In genomic region chr5:116272281-116272941, GRCh38 we compare ENCODE assay signal across 15 cellular contexts.
DNase-seq lines count a peak whose midpoint lies in the region; ATAC-seq and TF ChIP-seq lines count a peak whose summit lies in the region.
"Had no signal": no experiment of that assay in that cellular context is flagged by ENCODE, and none has a peak within 500 bp of the region (broad histone marks: within the 10 kb centered on the region; RNA-seq: fewer than 3 reads in every experiment).

No MANE protein-coding gene starts in this region.

- H3K4me3 ChIP-seq in left ventricle myocardium inferior (no peak overlapping the region), fibroblast of pulmonary artery (replicated peaks; ENCODE audit: low read depth, low read length) (no peak overlapping the region)
- H3K4me3 ChIP-seq in effector memory CD4-positive, alpha-beta T cell (ENCODE audit: insufficient read depth, low read depth, low read length, poor library complexity, severe bottlenecking) = no peak overlapping the region
- H3K4me3 ChIP-seq: ovary, stomach had no signal

- H3K4me3 Mint-ChIP-seq in type B pancreatic cell = no peak overlapping the region
- H3K4me3 Mint-ChIP-seq: activated T-helper 1 cell treated with anti-CD3 and anti-CD28 coated beads, Interleukin-12 subunit alpha, Interleukin-12 subunit beta, Interleukin-2, Interleukin-4 antibody, amounts not matched to agents 30 ng/mL and 10 ng/mL and 1 ng/mL, durations not matched to agents 14 hours and 24 hours and 36 hours had no signal

- DNase-seq in Right ventricle myocardium inferior (ENCODE audit: missing footprints) (no peak), left ventricle myocardium inferior (no peak), NCI-H69 (lab: John Stamatoyannopoulos, UW) (peak; percentile 13), fibroblast of pulmonary artery (ENCODE audit: low read depth) (peak; percentile 73), type B pancreatic cell (ENCODE audit: extremely low spot score, unreplicated experiment) (no peak), NCI-H2107 (lab: John Stamatoyannopoulos, UW) (no peak)
- no peak for DNase-seq in effector memory CD4-positive, alpha-beta T cell
- DNase-seq: cerebellar nuclear complex; GDM1; NCI-H524 treated with DMSO at 0.1 percent for 48 hours; ovary; stimulated activated CD4-positive, alpha-beta T cell treated with anti-CD3 and anti-CD28 coated beads, Interleukin-4, amount 100 ng/mL, for 24 hours; stomach had no signal

- peaks cover 12% of the 10 kb centered on the region for H3K36me3 Mint-ChIP-seq in type B pancreatic cell

- no peaks in the 10 kb centered on the region for H3K27me3 Mint-ChIP-seq in type B pancreatic cell

- H3K4me1 Mint-ChIP-seq in type B pancreatic cell (ENCODE audit: unreplicated experiment) = no peaks in the 10 kb centered on the region

- intact Hi-C loops in Right ventricle myocardium inferior (cut with DNase I) (no loop called here), left ventricle myocardium inferior (cut with micrococcal nuclease) (no loop called here)

- TF ChIP-seq CTCF in left ventricle myocardium inferior (IDR thresholded peaks at IDR 0.05; ENCODE audit: borderline replicate concordance) = no peak
- TF ChIP-seq CTCF in fibroblast of pulmonary artery (IDR thresholded peaks at IDR 0.05; ENCODE audit: low read length, missing control alignments) = peak; percentile 26
- TF ChIP-seq CTCF in type B pancreatic cell (conservative IDR thresholded peaks at IDR 0.05) = peak; percentile 18

- peak; percentile 64 for ATAC-seq in Right ventricle myocardium inferior
- no peak for ATAC-seq in HG03045 (IDR thresholded peaks at IDR 0.05; ENCODE audit: unreplicated experiment)

- no peaks in the 10 kb centered on the region for H3K9me3 Mint-ChIP-seq in type B pancreatic cell

- no peaks in the 10 kb centered on the region for H3K4me1 ChIP-seq in left ventricle myocardium inferior
- no peaks in the 10 kb centered on the region for H3K4me1 ChIP-seq in effector memory CD4-positive, alpha-beta T cell (ENCODE audit: control insufficient read depth, insufficient read depth, low read length, poor library complexity, severe bottlenecking)

- peaks cover 12% of the 10 kb centered on the region for H3K36me3 ChIP-seq in left ventricle myocardium inferior
- H3K36me3 ChIP-seq in effector memory CD4-positive, alpha-beta T cell (ENCODE audit: control insufficient read depth, insufficient read depth, low read length) = no peaks in the 10 kb centered on the region
- H3K36me3 ChIP-seq: ovary had no signal

- peaks cover 18% of the 10 kb centered on the region for H3K9me3 ChIP-seq in left ventricle myocardium inferior (replicated peaks)
- no peaks in the 10 kb centered on the region for H3K9me3 ChIP-seq in effector memory CD4-positive, alpha-beta T cell (ENCODE audit: control insufficient read depth, low read length)
- H3K9me3 ChIP-seq: ovary had no signal

- no peak overlapping the region for H3K27ac ChIP-seq in left ventricle myocardium inferior (replicated peaks)
- no peak overlapping the region for H3K27ac ChIP-seq in effector memory CD4-positive, alpha-beta T cell (ENCODE audit: insufficient read depth, low read length, poor library complexity, severe bottlenecking)
- H3K27ac ChIP-seq: ovary had no signal

- no peak overlapping the region for H3K27ac Mint-ChIP-seq in type B pancreatic cell
- H3K27ac Mint-ChIP-seq: activated T-helper 1 cell treated with anti-CD3 and anti-CD28 coated beads, Interleukin-12 subunit alpha, Interleukin-12 subunit beta, Interleukin-2, Interleukin-4 antibody, amounts not matched to agents 30 ng/mL and 10 ng/mL and 1 ng/mL, durations not matched to agents 14 hours and 24 hours and 36 hours had no signal

- H3K27me3 ChIP-seq in left ventricle myocardium inferior (ENCODE audit: low read depth) = no peaks in the 10 kb centered on the region
- no peaks in the 10 kb centered on the region for H3K27me3 ChIP-seq in effector memory CD4-positive, alpha-beta T cell (replicated peaks; ENCODE audit: control insufficient read depth, insufficient read depth, low read length, poor library complexity, severe bottlenecking)
- H3K27me3 ChIP-seq: ovary, stomach had no signal

Comparison
In these comparisons a context has a peak if more than half of its experiments do, and no peak if none do; other contexts are left out.
1. DNase-seq: peak in NCI-H69 (single experiment) and fibroblast of pulmonary artery (single experiment); none in Right ventricle myocardium inferior (single experiment), left ventricle myocardium inferior (single experiment), type B pancreatic cell (single experiment), NCI-H2107 (single experiment) and effector memory CD4-positive, alpha-beta T cell (0 of 3).